ENCODE assay signal across 18 cellular contexts in the genomic region with DNA sequence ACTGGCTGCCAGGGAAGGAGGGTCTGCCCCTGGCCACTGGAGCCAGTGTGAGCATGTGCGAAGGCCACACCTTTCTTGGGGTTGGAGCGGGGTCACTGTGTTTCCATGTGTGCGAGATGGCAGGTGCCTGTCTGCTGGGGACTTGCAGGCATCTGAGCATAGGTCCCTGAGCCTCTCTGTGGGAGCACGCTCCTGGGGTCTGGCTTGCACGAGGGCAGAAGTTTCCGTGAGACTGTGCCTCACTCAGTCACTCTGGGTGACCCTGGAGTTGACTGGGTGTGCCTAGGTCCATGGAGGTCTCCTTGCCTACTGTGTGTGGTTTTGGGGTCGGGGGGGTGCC. TPM values are rescaled to one million over a fixed set of nuclear protein-coding genes. Genes with fewer than 3 reads are reported as not detected.
DNase-seq lines count a peak whose midpoint lies in the region; ATAC-seq and TF ChIP-seq lines count a peak whose summit lies in the region.
"Had no signal": no experiment of that assay in that cellular context is flagged by ENCODE, and none has a peak within 500 bp of the region (broad histone marks: within the 10 kb centered on the region; RNA-seq: fewer than 3 reads in every experiment).

No MANE protein-coding gene starts in this region.

- H4K20me1 ChIP-seq in H9 (ENCODE audit: control insufficient read depth, insufficient read depth, insufficient read length): peaks cover 5% of the 10 kb centered on the region

- H2BK12ac ChIP-seq in H9 (ENCODE audit: insufficient read length, low read depth, low read length) (no peak overlapping the region), mesenchymal stem cell (ENCODE audit: low read length in 2 of 2) (no peak overlapping the region)

- in situ Hi-C loops in brain microvascular endothelial cell (cut with HindIII; ENCODE audit: low pct_ligation_motif_present, low sequenced_read_pairs): no loop called here

- H3K79me1 ChIP-seq in H9 (ENCODE audit: insufficient read depth, low read depth, low read length, poor library complexity, severe bottlenecking): no peaks in the 10 kb centered on the region
- H3K79me1 ChIP-seq in mesenchymal stem cell (replicated peaks; ENCODE audit: low read length, poor library complexity, severe bottlenecking): peaks cover 72% of the 10 kb centered on the region

- no TSS peak for BruUV-seq in A673 (replicated peaks; lab: Mats Ljungman, UMichigan)

- H3K27ac Mint-ChIP-seq in H9: peak overlapping the region in 2 of 3 experiments; percentile 70 to 75; a peak in 3 of 7 replicates
- H3K27ac Mint-ChIP-seq in T-helper 17 cell: no peak overlapping the region
- H3K27ac Mint-ChIP-seq: naive thymus-derived CD4-positive, alpha-beta T cell had no signal

- H3K27me3 Mint-ChIP-seq in H9 (ENCODE audit: low read depth) (no peaks in the 10 kb centered on the region), T-helper 17 cell (no peaks in the 10 kb centered on the region)
- H3K27me3 Mint-ChIP-seq: naive thymus-derived CD4-positive, alpha-beta T cell had no signal

- no peak overlapping the region for H3K4ac ChIP-seq in H9 (ENCODE audit: low read depth, low read length)
- no peak overlapping the region for H3K4ac ChIP-seq in mesenchymal stem cell (ENCODE audit: low read depth in 1 of 2, low read length in 2 of 2)

- H3K9me3 ChIP-seq in H9 (ENCODE audit: control insufficient read depth, low read depth, low read length) (no peaks in the 10 kb centered on the region), mesenchymal stem cell (ENCODE audit: control insufficient read depth, low read length) (no peaks in the 10 kb centered on the region), suprapubic skin (no peaks in the 10 kb centered on the region), T-helper 17 cell (ENCODE audit: control insufficient read depth, low read length, poor library complexity, severe bottlenecking) (no peaks in the 10 kb centered on the region), A673 (ENCODE audit: low read depth, low read length, poor library complexity, severe bottlenecking) (no peaks in the 10 kb centered on the region)
- H3K9me3 ChIP-seq: left ventricle myocardium inferior had no signal

- H2BK15ac ChIP-seq in H9 (ENCODE audit: low read depth, low read length) (no peak overlapping the region), mesenchymal stem cell (ENCODE audit: low read depth, poor library complexity, severe bottlenecking) (no peak overlapping the region)

- TF ChIP-seq EP300 in suprapubic skin (IDR thresholded peaks at IDR 0.05): no peak

- TF ChIP-seq POLR2A in suprapubic skin (IDR thresholded peaks at IDR 0.05) (no peak), GM18505 (IDR thresholded peaks at IDR 0.05; ENCODE audit: borderline replicate concordance, extremely low read depth, insufficient read depth, insufficient read length) (no peak)

- intact Hi-C loops in A673 (cut with micrococcal nuclease; ENCODE audit: unreplicated experiment): no loop called here

- H2AK5ac ChIP-seq in H9 (ENCODE audit: insufficient read length, low read length) (no peak overlapping the region), mesenchymal stem cell (ENCODE audit: low read length, severe bottlenecking) (no peak overlapping the region)

- no peak overlapping the region for H2BK120ac ChIP-seq in H9 (ENCODE audit: low read depth, low read length, poor library complexity, severe bottlenecking)
- no peak overlapping the region for H2BK120ac ChIP-seq in mesenchymal stem cell (ENCODE audit: low read depth, low read length)

- H3K27me3 ChIP-seq in H9 (ENCODE audit: insufficient read depth, low read length) (no peaks in the 10 kb centered on the region), brain microvascular endothelial cell (replicated peaks) (no peaks in the 10 kb centered on the region), mesenchymal stem cell (ENCODE audit: control insufficient read depth in 1 of 2, insufficient read depth in 1 of 2, low read length in 2 of 2) (no peaks in the 10 kb centered on the region), suprapubic skin (no peaks in the 10 kb centered on the region), A673 (replicated peaks; ENCODE audit: insufficient read depth, low read depth, low read length, poor library complexity) (no peaks in the 10 kb centered on the region)

- no peak overlapping the region for H4K91ac ChIP-seq in H9 (ENCODE audit: insufficient read length, low read depth, low read length)
- H4K91ac ChIP-seq in mesenchymal stem cell (ENCODE audit: low read length): peak overlapping the region; percentile 29

- H3K4me1 Mint-ChIP-seq in H9 (peaks cover 37 to 52% of the 10 kb centered on the region in 2 experiments), T-helper 17 cell (peaks cover 26% of the 10 kb centered on the region)

- H2AFZ ChIP-seq in H9 (ENCODE audit: low read length) (no peak overlapping the region), mesenchymal stem cell (ENCODE audit: low read depth, low read length) (no peak overlapping the region)

- no CpG with 5 or more reads among the region's 7 CpGs for WGBS in H9 (ENCODE audit: extremely low coverage, insufficient read length, low lambda C conversion rate)
- WGBS in mesenchymal stem cell: 98% methylated on average over 7 of the region's 7 CpGs
- WGBS in suprapubic skin: 60% methylated on average over 1 of the region's 7 CpGs

- no peak overlapping the region for H4K5ac ChIP-seq in H9 (ENCODE audit: insufficient read length, low read depth, low read length)

- H3K23me2 ChIP-seq in H9 (ENCODE audit: insufficient read length, low read depth, low read length, poor library complexity, severe bottlenecking): peaks cover 2% of the 10 kb centered on the region

- H3K23ac ChIP-seq in H9 (ENCODE audit: insufficient read length, low read depth, low read length): no peak overlapping the region
- no peak overlapping the region for H3K23ac ChIP-seq in mesenchymal stem cell (ENCODE audit: low read length in 2 of 2)

- H3T11ph ChIP-seq in H9 (ENCODE audit: low read length): no peak overlapping the region

- H3K56ac ChIP-seq in H9 (ENCODE audit: insufficient read length, low read depth, low read length): no peak overlapping the region

- DNase-seq in H9 (no peak), brain microvascular endothelial cell (no peak), mesenchymal stem cell (no peak), suprapubic skin (ENCODE audit: low spot score in 2 of 2) (no peak), T-helper 17 cell (no peak), A673 (ENCODE audit: low spot score) (no peak), KG1 (lab: John Stamatoyannopoulos, UW) (no peak)
- DNase-seq: activated gamma-delta T cell; aorta; left ventricle myocardium inferior; naive thymus-derived CD4-positive, alpha-beta T cell; NCI-H1694 treated with DMSO at 0.1 percent for 48 hours; NCI-H446; stimulated activated CD4-positive, alpha-beta T cell treated with anti-CD3 and anti-CD28 coated beads, Interleukin-4, amount 100 ng/mL, for 24 hours had no signal

- H2BK20ac ChIP-seq in H9 (ENCODE audit: low read depth, low read length, poor library complexity, severe bottlenecking): no peak overlapping the region

- H3K4me3 ChIP-seq in brain microvascular endothelial cell (ENCODE audit: low read depth, low read length): peak overlapping the region; percentile 37
- peak overlapping the region in 1 of 2 experiments; percentile 62 for H3K4me3 ChIP-seq in mesenchymal stem cell (ENCODE audit: insufficient read depth in 1 of 2, low read depth in 1 of 2, low read length in 2 of 2)
- peak overlapping the region; percentile 19 for H3K4me3 ChIP-seq in suprapubic skin
- no peak overlapping the region for H3K4me3 ChIP-seq in A673 (ENCODE audit: low read depth, low read length, poor library complexity, severe bottlenecking)
- H3K4me3 ChIP-seq: left ventricle myocardium inferior had no signal

- H3K79me2 ChIP-seq in H9 (ENCODE audit: insufficient read depth, low read length): peaks cover 4% of the 10 kb centered on the region; the same call in 1 of the 2 replicates

- H3K4me1 ChIP-seq in H9 (ENCODE audit: insufficient read depth, low read length) (peaks cover 5% of the 10 kb centered on the region; the same call in 1 of the 2 replicates), mesenchymal stem cell (ENCODE audit: control insufficient read depth, insufficient read depth, low read depth, low read length) (peaks cover 38% of the 10 kb centered on the region), suprapubic skin (peaks cover 80% of the 10 kb centered on the region), A673 (ENCODE audit: insufficient read depth, low read length, poor library complexity, severe bottlenecking) (no peaks in the 10 kb centered on the region)

- no peak overlapping the region for H4K8ac ChIP-seq in H9 (replicated peaks; ENCODE audit: insufficient read length, low read depth, low read length)
- peak overlapping the region; percentile 83 for H4K8ac ChIP-seq in mesenchymal stem cell (ENCODE audit: low read length)

- H3K14ac ChIP-seq in H9 (ENCODE audit: insufficient read depth, low read length) (no peak overlapping the region), mesenchymal stem cell (ENCODE audit: low read length in 2 of 2) (peak overlapping the region in 1 of 2 experiments; percentile 61)

- no peak overlapping the region for H3K27ac ChIP-seq in H9 (ENCODE audit: insufficient read length, low read depth, low read length)
- no peak overlapping the region for H3K27ac ChIP-seq in brain microvascular endothelial cell
- H3K27ac ChIP-seq in mesenchymal stem cell (ENCODE audit: low read length, poor library complexity, severe bottlenecking): no peak overlapping the region
- H3K27ac ChIP-seq in suprapubic skin: peak overlapping the region; percentile 75
- no peak overlapping the region for H3K27ac ChIP-seq in A673 (ENCODE audit: low read depth, low read length, poor library complexity, severe bottlenecking)
- H3K27ac ChIP-seq: left ventricle myocardium inferior had no signal

- no peak overlapping the region for H2BK5ac ChIP-seq in H9 (ENCODE audit: insufficient read length, low read length)
- H2BK5ac ChIP-seq in mesenchymal stem cell (ENCODE audit: low read depth, low read length, poor library complexity, severe bottlenecking): no peak overlapping the region

- TF ChIP-seq CTCF in H9 (conservative IDR thresholded peaks at IDR 0.05) (no peak), brain microvascular endothelial cell (IDR thresholded peaks at IDR 0.05; ENCODE audit: low read depth, low read length, missing control alignments) (no peak), suprapubic skin (IDR thresholded peaks at IDR 0.05) (no peak), A673 (conservative IDR thresholded peaks at IDR 0.05; ENCODE audit: low read depth, low read length) (no peak)

- H3K36me3 Mint-ChIP-seq in H9 (ENCODE audit: insufficient read depth in 1 of 3, low read depth in 3 of 3) (peaks cover 2 to 13% (median 6%) of the 10 kb centered on the region in 3 experiments; a peak in 6 of 7 replicates), T-helper 17 cell (ENCODE audit: low read depth) (peaks cover 2% of the 10 kb centered on the region)

- no peak overlapping the region for H3K9ac ChIP-seq in H9 (ENCODE audit: extremely low read depth, insufficient read length, low read length)
- H3K9ac ChIP-seq in mesenchymal stem cell (ENCODE audit: low read length): peak overlapping the region; percentile 33

- POLR2A ChIA-PET in A673 (lab: Charles Lee; ENCODE audit: low non-redundant PET): no interaction called here

- H3K4me3 Mint-ChIP-seq in H9 (no peak overlapping the region), T-helper 17 cell (no peak overlapping the region)
- H3K4me3 Mint-ChIP-seq: naive thymus-derived CD4-positive, alpha-beta T cell had no signal

- H3K4me2 ChIP-seq in H9 (ENCODE audit: insufficient read depth, insufficient read length, low read length) (no peak overlapping the region), mesenchymal stem cell (ENCODE audit: low read length, poor library complexity, severe bottlenecking) (no peak overlapping the region)

- H3K36me3 ChIP-seq in brain microvascular endothelial cell (replicated peaks): no peaks in the 10 kb centered on the region
- peaks cover 0 to 38% of the 10 kb centered on the region in 2 experiments for H3K36me3 ChIP-seq in mesenchymal stem cell (ENCODE audit: control insufficient read depth in 1 of 2, insufficient read depth in 2 of 2, low read depth in 1 of 2, low read length in 2 of 2)
- no peaks in the 10 kb centered on the region for H3K36me3 ChIP-seq in suprapubic skin
- H3K36me3 ChIP-seq in A673 (ENCODE audit: insufficient read depth, low read length, poor library complexity, severe bottlenecking): no peaks in the 10 kb centered on the region
- H3K36me3 ChIP-seq: left ventricle myocardium inferior had no signal

- no peaks in the 10 kb centered on the region for H3K9me3 Mint-ChIP-seq in H9
- H3K9me3 Mint-ChIP-seq: naive thymus-derived CD4-positive, alpha-beta T cell had no signal

- CTCF ChIA-PET in A673 (lab: Charles Lee): no interaction called here

- H3K18ac ChIP-seq in H9 (ENCODE audit: insufficient read length, low read depth, low read length) (no peak overlapping the region), mesenchymal stem cell (ENCODE audit: low read depth in 1 of 2, low read length in 2 of 2) (peak overlapping the region; percentile 30 to 38)

- ATAC-seq in T-helper 17 cell: no peak
- ATAC-seq in GM18505 (IDR thresholded peaks at IDR 0.05; ENCODE audit: unreplicated experiment): no peak
- ATAC-seq: naive thymus-derived CD4-positive, alpha-beta T cell had no signal

RNA-seq across cellular contexts. Expression of a gene that starts 31.3 kb away (rescaled TPM):
- total RNA-seq in H9 (2021) (62.6 and 63.1 TPM in 2 replicates), suprapubic skin (10 to 100 TPM; 20.7 to 25.3 (median 23.6) TPM), T-helper 17 cell (1 to 10 TPM; 9.6 to 9.7 TPM), A673 (2021) (55.2 and 59.0 TPM in 2 replicates)
- polyA plus RNA-seq in mesenchymal stem cell (2013, experiment 1 of 2): 28.8 TPM
- polyA plus RNA-seq in mesenchymal stem cell (2013, experiment 2 of 2): 29.4 TPM

RNA-seq across cellular contexts. Expression of a gene that starts 39.9 kb away (rescaled TPM):
- total RNA-seq in H9 (2021) (1.9 and 2.7 TPM in 2 replicates), suprapubic skin (100 to 1,000 TPM in 3 of 4 donors, 10 to 100 TPM in 1; 32.7 to 420 (median 277) TPM), T-helper 17 cell (not detected), A673 (2021) (not detected in 2 replicates)
- not detected for polyA plus RNA-seq in mesenchymal stem cell (2013, experiment 1 of 2)
- not detected for polyA plus RNA-seq in mesenchymal stem cell (2013, experiment 2 of 2)
- total RNA-seq: aorta; left ventricle myocardium inferior; LHCN-M2; naive thymus-derived CD4-positive, alpha-beta T cell; OCI-LY7 had no signal
- polyA plus RNA-seq: naive thymus-derived CD4-positive, alpha-beta T cell had no signal

RNA-seq across cellular contexts. Expression of a gene that starts 47.2 kb away (rescaled TPM):
- not detected in 2 replicates for total RNA-seq in H9 (2021)
- not detected for polyA plus RNA-seq in mesenchymal stem cell (2013, experiment 1 of 2)
- not detected for polyA plus RNA-seq in mesenchymal stem cell (2013, experiment 2 of 2)
- not detected for total RNA-seq in suprapubic skin
- total RNA-seq in T-helper 17 cell: not detected
- not detected in 2 replicates for total RNA-seq in A673 (2021)
- total RNA-seq: aorta; left ventricle myocardium inferior; LHCN-M2; naive thymus-derived CD4-positive, alpha-beta T cell; OCI-LY7; urinary bladder had no signal
- polyA plus RNA-seq: naive thymus-derived CD4-positive, alpha-beta T cell; urinary bladder had no signal
